8 cellular contexts compared by ENCODE assay signal in the genomic region with DNA sequence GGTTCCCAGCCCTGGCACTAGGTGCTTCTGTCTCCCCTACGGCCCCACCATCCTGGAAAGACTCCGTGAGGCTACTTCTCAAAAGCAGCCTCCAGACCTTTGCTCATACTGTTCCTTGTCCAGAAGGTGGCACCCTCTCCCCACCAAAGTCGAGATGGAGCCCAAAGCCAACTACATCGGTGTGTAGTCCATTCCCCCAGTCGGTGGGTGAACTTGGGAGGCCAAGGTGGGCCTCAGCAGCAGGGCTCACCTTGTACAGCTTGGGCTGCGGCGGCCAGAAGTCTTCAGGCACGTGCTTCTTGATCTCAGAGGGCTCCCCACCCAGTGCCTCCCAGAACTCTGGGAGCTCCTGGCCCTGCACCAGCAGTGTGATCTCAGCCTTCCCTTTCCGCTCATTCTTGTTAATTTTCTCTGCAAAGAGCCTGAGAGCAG. TPM values are rescaled to one million over a fixed set of nuclear protein-coding genes. Genes with fewer than 3 reads are reported as not detected.
DNase-seq lines count a peak whose midpoint lies in the region; ATAC-seq, FAIRE-seq and TF ChIP-seq lines count a peak whose summit lies in the region.

No MANE protein-coding gene starts in this region.

- H3K27me3 ChIP-seq in right lobe of liver = no peaks in the 10 kb centered on the region

- TF ChIP-seq CTCF in choroid plexus epithelial cell (conservative IDR thresholded peaks at IDR 0.05; ENCODE audit: low read depth, low read length) (peak; percentile 85), right lobe of liver (IDR thresholded peaks at IDR 0.05) (peak; percentile 52 to 65 (median 58))

- intact Hi-C loops in activated CD4-positive, alpha-beta T cell treated with anti-CD3 and anti-CD28 coated beads for 36 hours (cut with DNase I, micrococcal nuclease) = loop anchor here in 1 of 2 experiments (5.0 kb wide), 1 partner anchor 314 kb away; no protein-coding TSS in a partner anchor
- intact Hi-C loops in right lobe of liver (cut with DNase I) = no loop called here

- H3K9me3 ChIP-seq in right lobe of liver = no peaks in the 10 kb centered on the region

- no peak overlapping the region for H3K27ac Mint-ChIP-seq in activated CD4-positive, alpha-beta T cell treated with anti-CD3 and anti-CD28 coated beads for 36 hours

- POLR2A ChIA-PET in activated CD4-positive, alpha-beta T cell treated with anti-CD3 and anti-CD28 coated beads for 36 hours (lab: Charles Lee) = no interaction called here

- TF ChIP-seq POLR2A in right lobe of liver (IDR thresholded peaks at IDR 0.05) = no peak

- peaks cover 7 to 77% (median 36%) of the 10 kb centered on the region in 4 donors for H3K36me3 ChIP-seq in right lobe of liver

- DNase-seq in ACHN (peak; percentile 74), GM18507 (ENCODE audit: extremely low spot score, insufficient read length, low read depth) (peak; percentile 87), NCI-H226 (peak; percentile 58), choroid plexus epithelial cell (ENCODE audit: low read depth) (peak; percentile 86), right lobe of liver (no peak)
- peak; percentile 81 for DNase-seq in activated CD4-positive, alpha-beta T cell treated with anti-CD3 and anti-CD28 coated beads for 36 hours
- peak; percentile 28 to 40 (median 32) for DNase-seq in stimulated activated CD4-positive, alpha-beta T cell treated with anti-CD3 and anti-CD28 coated beads, TNF-alpha, amount 100 ng/mL, for 4 hours (ENCODE audit: low read depth in 3 of 3)

- in situ Hi-C loops in ACHN (cut with HindIII; ENCODE audit: low pct_ligation_motif_present, low pct_unique_long_range_greater_than_20kb, low sequenced_read_pairs) = no loop called here

- H3K36me3 Mint-ChIP-seq in activated CD4-positive, alpha-beta T cell treated with anti-CD3 and anti-CD28 coated beads for 36 hours (ENCODE audit: low read depth) = peaks cover 33% of the 10 kb centered on the region

- no peak overlapping the region for H3K4me3 Mint-ChIP-seq in activated CD4-positive, alpha-beta T cell treated with anti-CD3 and anti-CD28 coated beads for 36 hours

- peak; percentile 88 for ATAC-seq in activated CD4-positive, alpha-beta T cell treated with anti-CD3 and anti-CD28 coated beads for 36 hours
- ATAC-seq in right lobe of liver (peak; percentile 54 to 72 (median 66)), HG03280 (IDR thresholded peaks at IDR 0.05; ENCODE audit: unreplicated experiment) (no peak)

- 36% methylated on average over 7 of the region's 9 CpGs for WGBS in right lobe of liver (ENCODE audit: insufficient coverage, low coverage, low lambda C conversion rate, missing lambda C conversion rate)

- no peaks in the 10 kb centered on the region for H3K9me3 Mint-ChIP-seq in activated CD4-positive, alpha-beta T cell treated with anti-CD3 and anti-CD28 coated beads for 36 hours (ENCODE audit: low read depth)

- H3K27me3 Mint-ChIP-seq in activated CD4-positive, alpha-beta T cell treated with anti-CD3 and anti-CD28 coated beads for 36 hours = no peaks in the 10 kb centered on the region

- no peaks in the 10 kb centered on the region for H3K4me1 Mint-ChIP-seq in activated CD4-positive, alpha-beta T cell treated with anti-CD3 and anti-CD28 coated beads for 36 hours

- peak; percentile 84 for FAIRE-seq in GM18507 (lab: Jason Lieb, UNC)

- CTCF ChIA-PET in activated CD4-positive, alpha-beta T cell treated with anti-CD3 and anti-CD28 coated beads for 36 hours (lab: Charles Lee) = interaction anchor here (0.5 to 2.1 kb wide), 8 partner anchors 9 to 41 kb away, joined by 3 to 7 read pairs (median 4); no protein-coding TSS in a partner anchor

- H3K4me1 ChIP-seq in right lobe of liver = peaks cover 0 to 6% (median 0%) of the 10 kb centered on the region in 4 donors

- no peak overlapping the region for H3K4me3 ChIP-seq in choroid plexus epithelial cell (ENCODE audit: low read depth, low read length)
- H3K4me3 ChIP-seq in right lobe of liver = no peak overlapping the region

- H3K27ac ChIP-seq in right lobe of liver = no peak overlapping the region

RNA-seq across cellular contexts. Expression of a gene that starts 10.2 kb away (rescaled TPM):
- total RNA-seq in activated CD4-positive, alpha-beta T cell treated with anti-CD3 and anti-CD28 coated beads for 36 hours = 100 to 1,000 TPM; 282 to 364 TPM
- total RNA-seq in right lobe of liver = 100 to 1,000 TPM in 4 of 6 experiments, 10 to 100 TPM in 2; 89.0 to 171 (median 116) TPM

RNA-seq across cellular contexts. Expression of a gene that starts 12.1 kb away (rescaled TPM):
- 1 to 10 TPM; 3.3 to 5.2 TPM for total RNA-seq in activated CD4-positive, alpha-beta T cell treated with anti-CD3 and anti-CD28 coated beads for 36 hours
- 10 to 100 TPM in 1 of 6 experiments, 1 to 10 TPM in 5; 5.9 to 10.6 (median 7.1) TPM for total RNA-seq in right lobe of liver

RNA-seq across cellular contexts. Expression of a gene that starts 22.9 kb away (rescaled TPM):
- total RNA-seq in activated CD4-positive, alpha-beta T cell treated with anti-CD3 and anti-CD28 coated beads for 36 hours = 10 to 100 TPM; 17.5 to 18.4 TPM
- 1 to 10 TPM; 2.0 to 8.6 (median 2.8) TPM for total RNA-seq in right lobe of liver

Comparison
In these comparisons a context has a peak if more than half of its experiments do, and no peak if none do; other contexts are left out.
1. DNase-seq: peak in ACHN (single experiment), GM18507 (single experiment), NCI-H226 (single experiment), activated CD4-positive, alpha-beta T cell treated with anti-CD3 and anti-CD28 coated beads for 36 hours (single experiment), choroid plexus epithelial cell (single experiment) and stimulated activated CD4-positive, alpha-beta T cell treated with anti-CD3 and anti-CD28 coated beads, TNF-alpha, amount 100 ng/mL, for 4 hours (3 of 3); none in right lobe of liver (0 of 3).